1 cellular context compared by ENCODE assay signal in genomic region chr7:106660862-106661720, GRCh38.
TF ChIP-seq lines count a peak whose summit lies in the region.

CCDC71L (minus strand) TSS chr7:106661158; CDS start chr7:106660896, 262 bp downstream.

TF ChIP-seq in K562, 482 proteins besides CTCF, POLR2A, EP300 and RAD21 (continued from another document and continues in another):
- no peak for TF ChIP-seq CUX1 (CRISPR knock-in tag; IDR thresholded peaks at IDR 0.05)
- TF ChIP-seq ZNF785 (CRISPR knock-in tag; IDR thresholded peaks at IDR 0.05): no peak
- 0 out of 2 replicates have a peak, but pooled peaks have one; percentile 67 for TF ChIP-seq HOMEZ (CRISPR knock-in tag; IDR thresholded peaks at IDR 0.05)
- no peak for TF ChIP-seq TAF15 (IDR thresholded peaks at IDR 0.05; ENCODE audit: low read depth, low read length)
- TF ChIP-seq CTBP1 (IDR thresholded peaks at IDR 0.05; ENCODE audit: borderline replicate concordance): peak; percentile 89
- no peak for TF ChIP-seq NFIX (CRISPR knock-in tag; IDR thresholded peaks at IDR 0.05; ENCODE audit: low read depth)
- peak; percentile 94 for TF ChIP-seq TBP (optimal IDR thresholded peaks at IDR 0.05; ENCODE audit: low read depth, low read length)
- no peak; the same call in 1 of the 2 replicates for TF ChIP-seq ZC3H4 (CRISPR knock-in tag; IDR thresholded peaks at IDR 0.05; ENCODE audit: borderline replicate concordance)
- TF ChIP-seq ZNF133 (CRISPR knock-in tag; IDR thresholded peaks at IDR 0.05): 0 out of 2 replicates have a peak, but pooled peaks have one; percentile 75
- peak; percentile 50 for TF ChIP-seq BHLHE40 (IDR thresholded peaks at IDR 0.05; ENCODE audit: low read length)
- 0 out of 2 replicates have a peak, but pooled peaks have one; percentile 81 for TF ChIP-seq SREBF2 (CRISPR knock-in tag; IDR thresholded peaks at IDR 0.05)
- TF ChIP-seq YBX1 (IDR thresholded peaks at IDR 0.05): no peak
- peak; percentile 87 for TF ChIP-seq SOX6 (IDR thresholded peaks at IDR 0.05)
- TF ChIP-seq GABPB1 (CRISPR knock-in tag; IDR thresholded peaks at IDR 0.05): peak; percentile 24
- TF ChIP-seq HDAC6 (IDR thresholded peaks at IDR 0.05; ENCODE audit: low read depth, low read length): no peak
- no peak for TF ChIP-seq JUNB (CRISPR knock-in tag; conservative IDR thresholded peaks at IDR 0.05)
- TF ChIP-seq ZNF318 (IDR thresholded peaks at IDR 0.05; ENCODE audit: borderline replicate concordance in 1 of 2, low read depth in 1 of 2): peak in 1 of 2 experiments; percentile 34; a peak in 1 of 4 replicates
- peak; percentile 87 for TF ChIP-seq U2AF1 (optimal IDR thresholded peaks at IDR 0.05; ENCODE audit: low read depth, low read length)
- TF ChIP-seq PPARD (CRISPR knock-in tag; IDR thresholded peaks at IDR 0.05): no peak
- TF ChIP-seq MTA3 (IDR thresholded peaks at IDR 0.05; ENCODE audit: borderline replicate concordance): peak; percentile 88; the same call in 1 of the 2 replicates
- no peak for TF ChIP-seq ZNF584 (CRISPR knock-in tag; IDR thresholded peaks at IDR 0.05; ENCODE audit: low read depth)
- TF ChIP-seq ZBTB40 (IDR thresholded peaks at IDR 0.05): peak; percentile 24; the same call in 1 of the 2 replicates
- TF ChIP-seq ZBTB40 (CRISPR knock-in tag; IDR thresholded peaks at IDR 0.05): no peak
- TF ChIP-seq PHF8 (IDR thresholded peaks at IDR 0.05; ENCODE audit: borderline replicate concordance, low read length): peak; percentile 69; the same call in 1 of the 2 replicates
- peak; percentile 20 for TF ChIP-seq ETV1 (tag; conservative IDR thresholded peaks at IDR 0.05; ENCODE audit: low read depth)
- TF ChIP-seq UBTF (IDR thresholded peaks at IDR 0.05; ENCODE audit: borderline replicate concordance in 1 of 2, low read depth in 2 of 2, low read length in 2 of 2): peak; percentile 66 to 72; a peak in 2 of 4 replicates
- TF ChIP-seq NR4A1 (CRISPR knock-in tag; IDR thresholded peaks at IDR 0.05): 0 out of 2 replicates have a peak, but pooled peaks have one; percentile 68
- TF ChIP-seq NR4A1 (tag; IDR thresholded peaks at IDR 0.05): peak; percentile 67; the same call in 1 of the 2 replicates
- TF ChIP-seq ZNF124 (CRISPR knock-in tag; IDR thresholded peaks at IDR 0.05): no peak
